13 cellular contexts compared by ENCODE assay signal in genomic region chr14:105855246-105855892, GRCh38.
DNase-seq lines count a peak whose midpoint lies in the region; ATAC-seq, FAIRE-seq and TF ChIP-seq lines count a peak whose summit lies in the region.
"Had no signal": no experiment of that assay in that cellular context is flagged by ENCODE, and none has a peak within 500 bp of the region (broad histone marks: within the 10 kb centered on the region; RNA-seq: fewer than 3 reads in every experiment).

No MANE protein-coding gene starts in this region.

- no peaks in the 10 kb centered on the region for H3K27me3 Mint-ChIP-seq in activated naive CD8-positive, alpha-beta T cell treated with anti-CD3 and anti-CD28 coated beads, Interleukin-2, amount 50 U/mL, for 24 hours
- no peaks in the 10 kb centered on the region for H3K27me3 Mint-ChIP-seq in naive B cell

- DNase-seq in BE2C, result peak; percentile 7
- DNase-seq in activated naive CD8-positive, alpha-beta T cell treated with anti-CD3 and anti-CD28 coated beads, Interleukin-2, amount 50 U/mL, for 24 hours, result no peak
- peak; percentile 0 for DNase-seq in naive B cell
- no peak for DNase-seq in erythroblast (lab: John Stamatoyannopoulos, UW)
- no peak for DNase-seq in H54 (ENCODE audit: insufficient read length, low spot score)
- no peak for DNase-seq in NCI-H446 treated with DMSO at 0.1 percent for 48 hours (lab: John Stamatoyannopoulos, UW)
- DNase-seq: activated CD4-positive, alpha-beta T cell treated with anti-CD3 and anti-CD28 coated beads for 4 hours; activated naive CD4-positive, alpha-beta T cell; C1 segment of cervical spinal cord; stimulated activated CD4-positive, alpha-beta T cell treated with anti-CD3 and anti-CD28 coated beads, Interleukin-1b, Interleukin-23, amount 100 ng/mL, for 48 hours had no signal

- no peak for ATAC-seq in activated naive CD8-positive, alpha-beta T cell treated with anti-CD3 and anti-CD28 coated beads, Interleukin-2, amount 50 U/mL, for 24 hours
- ATAC-seq in naive B cell (ENCODE audit: low read depth in 2 of 2) (no peak), HG03039 (IDR thresholded peaks at IDR 0.05; ENCODE audit: unreplicated experiment) (no peak)

- no peak for TF ChIP-seq POLR2A in erythroblast (IDR thresholded peaks at IDR 0.05; ENCODE audit: low read length)
- no peak for TF ChIP-seq POLR2A in H54 (IDR thresholded peaks at IDR 0.05; ENCODE audit: low read depth, low read length)

- TF ChIP-seq CTCF in BE2C (IDR thresholded peaks at IDR 0.05; ENCODE audit: low read depth, low read length) (no peak), GM12875 (IDR thresholded peaks at IDR 0.05; ENCODE audit: borderline replicate concordance, insufficient read depth, low read depth, low read length) (no peak)

- H3K9me3 Mint-ChIP-seq in activated naive CD8-positive, alpha-beta T cell treated with anti-CD3 and anti-CD28 coated beads, Interleukin-2, amount 50 U/mL, for 24 hours, result no peaks in the 10 kb centered on the region
- H3K9me3 Mint-ChIP-seq in naive B cell, result peaks cover 0 to 3% (median 0%) of the 10 kb centered on the region in 7 donors

- H3K4me1 ChIP-seq in BE2C, result peaks cover 24% of the 10 kb centered on the region

- H3K4me3 ChIP-seq in BE2C (ENCODE audit: low read depth, low read length), result no peak overlapping the region
- H3K4me3 ChIP-seq in GM12875 (ENCODE audit: low read depth, low read length), result peak overlapping the region; percentile 91

- H3K4me1 Mint-ChIP-seq in activated naive CD8-positive, alpha-beta T cell treated with anti-CD3 and anti-CD28 coated beads, Interleukin-2, amount 50 U/mL, for 24 hours, result peaks cover 10% of the 10 kb centered on the region
- H3K4me1 Mint-ChIP-seq in naive B cell, result peaks cover 23 to 48% (median 41%) of the 10 kb centered on the region in 3 donors
- H3K4me1 Mint-ChIP-seq: mesothelial cell of epicardium had no signal

- H3K36me3 Mint-ChIP-seq in activated naive CD8-positive, alpha-beta T cell treated with anti-CD3 and anti-CD28 coated beads, Interleukin-2, amount 50 U/mL, for 24 hours (ENCODE audit: low read depth), result no peaks in the 10 kb centered on the region
- peaks cover 16 to 17% of the 10 kb centered on the region in 2 donors for H3K36me3 Mint-ChIP-seq in naive B cell

- H3K36me3 ChIP-seq in BE2C, result peaks cover 4% of the 10 kb centered on the region; the same call in 1 of the 2 replicates

- H3K4me3 Mint-ChIP-seq in activated naive CD8-positive, alpha-beta T cell treated with anti-CD3 and anti-CD28 coated beads, Interleukin-2, amount 50 U/mL, for 24 hours, result peak overlapping the region; percentile 62
- H3K4me3 Mint-ChIP-seq in naive B cell, result peak overlapping the region; percentile 96 to 100 (median 99)
- H3K4me3 Mint-ChIP-seq: mesothelial cell of epicardium had no signal

- no peak overlapping the region for H3K27ac Mint-ChIP-seq in activated naive CD8-positive, alpha-beta T cell treated with anti-CD3 and anti-CD28 coated beads, Interleukin-2, amount 50 U/mL, for 24 hours
- H3K27ac Mint-ChIP-seq in naive B cell, result peak overlapping the region; percentile 94 to 98 (median 97)
- H3K27ac Mint-ChIP-seq: mesothelial cell of epicardium had no signal

- H3K27me3 ChIP-seq in BE2C, result no peaks in the 10 kb centered on the region

- no peaks in the 10 kb centered on the region for H3K9me3 ChIP-seq in BE2C

- FAIRE-seq in H54 (lab: Jason Lieb, UNC), result no peak

Comparison
In these comparisons a context has a peak if more than half of its experiments do, and no peak if none do; other contexts are left out.
1. DNase-seq: peak in BE2C (single experiment) and naive B cell (single experiment); none in activated naive CD8-positive, alpha-beta T cell treated with anti-CD3 and anti-CD28 coated beads, Interleukin-2, amount 50 U/mL, for 24 hours (single experiment), erythroblast (0 of 2), H54 (single experiment) and NCI-H446 treated with DMSO at 0.1 percent for 48 hours (single experiment).